ENCODE assay signal across 26 cellular contexts in the genomic region with DNA sequence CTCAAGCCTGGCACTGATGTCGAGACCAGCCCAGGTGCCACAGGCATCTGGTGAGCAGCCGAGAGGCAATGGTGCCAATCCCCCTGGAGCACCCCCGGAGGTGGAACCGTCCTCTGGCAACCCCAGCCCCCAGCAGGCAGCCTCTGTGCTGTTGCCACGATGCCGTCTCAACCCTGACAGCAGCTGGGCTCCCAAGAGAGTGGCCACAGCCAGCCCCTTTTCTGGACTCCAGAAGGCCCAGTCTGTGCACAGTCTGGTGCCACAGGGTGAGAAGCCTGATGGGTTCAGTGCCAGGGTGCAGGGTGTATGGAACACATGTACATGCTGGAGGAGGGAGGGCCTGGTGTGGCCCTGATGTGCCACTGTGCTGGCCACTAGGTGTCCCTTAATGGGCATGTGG.
"Had no signal": no experiment of that assay in that cellular context is flagged by ENCODE, and none has a peak within 500 bp of the region (broad histone marks: within the 10 kb centered on the region; RNA-seq: fewer than 3 reads in every experiment).

No MANE protein-coding gene starts in this region.

- ATAC-seq: activated T-helper 17 cell treated with anti-CD3 and anti-CD28 coated beads, Interleukin-2, amount 50 U/mL, for 72 hours; stimulated activated memory B cell treated with anti-CD40 and anti-IgM and Interleukin-4, amounts not matched to agents 10 μg/mL and 1 μg/mL and 100 μg/mL, for 72 hours; stimulated activated naive CD8-positive, alpha-beta T cell treated with anti-CD3 and anti-CD28 coated beads, Interleukin-15, amount 100 ng/mL, for 72 hours had no signal

- H3K9me3 ChIP-seq: esophagus squamous epithelium, ovary, uterus had no signal

- H3K4me1 Mint-ChIP-seq: activated T-helper 17 cell treated with anti-CD3 and anti-CD28 coated beads, Interleukin-2, amount 50 U/mL, for 72 hours; nephron progenitor cell had no signal

- H3K27ac Mint-ChIP-seq: activated CD4-positive, alpha-beta memory T cell treated with anti-CD3 and anti-CD28 coated beads, Interleukin-2, amount 10 ng/mL, durations not matched to agents 7 days and 5 days; activated CD4-positive, alpha-beta T cell treated with anti-CD3 and anti-CD28 coated beads, Interleukin-2, amount 10 ng/mL, durations not matched to agents 7 days and 5 days; activated T-cell treated with anti-CD3 and anti-CD28 coated beads, Interleukin-2, amount 50 U/mL, for 24 hours; activated T-helper 17 cell treated with anti-CD3 and anti-CD28 coated beads, Interleukin-2, amount 50 U/mL, for 72 hours; mesothelial cell of epicardium; naive B cell; nephron progenitor cell; progenitor cell of endocrine pancreas; stimulated activated memory B cell treated with anti-CD40 and anti-IgM and Interleukin-4, amounts not matched to agents 10 μg/mL and 1 μg/mL and 100 μg/mL, for 72 hours; stimulated activated naive CD8-positive, alpha-beta T cell treated with anti-CD3 and anti-CD28 coated beads, Interleukin-15, amount 100 ng/mL, for 72 hours; type B pancreatic cell had no signal

- H3K9me3 Mint-ChIP-seq: activated CD4-positive, alpha-beta memory T cell treated with anti-CD3 and anti-CD28 coated beads, Interleukin-2, amount 10 ng/mL, durations not matched to agents 7 days and 5 days; activated CD4-positive, alpha-beta T cell treated with anti-CD3 and anti-CD28 coated beads, Interleukin-2, amount 10 ng/mL, durations not matched to agents 7 days and 5 days; activated T-cell treated with anti-CD3 and anti-CD28 coated beads, Interleukin-2, amount 50 U/mL, for 24 hours; activated T-helper 17 cell treated with anti-CD3 and anti-CD28 coated beads, Interleukin-2, amount 50 U/mL, for 72 hours; mesothelial cell of epicardium; naive B cell; nephron progenitor cell; stimulated activated memory B cell treated with anti-CD40 and anti-IgM and Interleukin-4, amounts not matched to agents 10 μg/mL and 1 μg/mL and 100 μg/mL, for 72 hours; stimulated activated naive CD8-positive, alpha-beta T cell treated with anti-CD3 and anti-CD28 coated beads, Interleukin-15, amount 100 ng/mL, for 72 hours; type B pancreatic cell had no signal

- H3K36me3 ChIP-seq: ovary, uterus had no signal

- H3K27me3 ChIP-seq: brain microvascular endothelial cell, esophagus squamous epithelium, ovary, uterus had no signal

- H3K27me3 Mint-ChIP-seq: activated CD4-positive, alpha-beta memory T cell treated with anti-CD3 and anti-CD28 coated beads, Interleukin-2, amount 10 ng/mL, durations not matched to agents 7 days and 5 days; activated CD4-positive, alpha-beta T cell treated with anti-CD3 and anti-CD28 coated beads, Interleukin-2, amount 10 ng/mL, durations not matched to agents 7 days and 5 days; activated T-cell treated with anti-CD3 and anti-CD28 coated beads, Interleukin-2, amount 50 U/mL, for 24 hours; activated T-helper 17 cell treated with anti-CD3 and anti-CD28 coated beads, Interleukin-2, amount 50 U/mL, for 72 hours; naive B cell; stimulated activated memory B cell treated with anti-CD40 and anti-IgM and Interleukin-4, amounts not matched to agents 10 μg/mL and 1 μg/mL and 100 μg/mL, for 72 hours; stimulated activated naive CD8-positive, alpha-beta T cell treated with anti-CD3 and anti-CD28 coated beads, Interleukin-15, amount 100 ng/mL, for 72 hours; type B pancreatic cell had no signal

- H3K36me3 Mint-ChIP-seq: type B pancreatic cell had no signal

- DNase-seq: activated CD4-positive, alpha-beta memory T cell treated with anti-CD3 and anti-CD28 coated beads, Interleukin-2, amount 10 ng/mL, durations not matched to agents 7 days and 5 days; activated CD4-positive, alpha-beta T cell treated with anti-CD3 and anti-CD28 coated beads for 1 hour; activated CD4-positive, alpha-beta T cell treated with anti-CD3 and anti-CD28 coated beads, Interleukin-2, amount 10 ng/mL, durations not matched to agents 7 days and 5 days; activated CD8-positive, alpha-beta memory T cell treated with anti-CD3 and anti-CD28 coated beads, Interleukin-2, amount 50 U/mL, for 48 hours; activated gamma-delta T cell treated with Interleukin-2 at 50 U/mL for 16 hours; activated naive CD4-positive, alpha-beta T cell treated with anti-CD3 and anti-CD28 coated beads, Interleukin-2, amount 50 U/mL, for 16 hours; activated T-cell treated with anti-CD3 and anti-CD28 coated beads, Interleukin-2, amount 50 U/mL, for 24 hours; amniotic stem cell; brain microvascular endothelial cell; esophagus squamous epithelium; foreskin melanocyte; naive B cell; nephron progenitor cell; stimulated activated CD4-positive, alpha-beta T cell treated with anti-CD3 and anti-CD28 coated beads, Interleukin-1b, Interleukin-23, amount 100 ng/mL, for 48 hours; stimulated activated CD4-positive, alpha-beta T cell treated with anti-CD3 and anti-CD28 coated beads, Interleukin-4, amount 100 ng/mL, for 4 hours; stimulated activated CD8-positive, alpha-beta memory T cell treated with anti-CD3 and anti-CD28 coated beads, Interleukin-4, amount 100 ng/mL, for 48 hours; stimulated activated naive CD8-positive, alpha-beta T cell treated with anti-CD3 and anti-CD28 coated beads, Interleukin-15, amount 100 ng/mL, for 72 hours; T-helper 2 cell; uterus had no signal

- H3K27ac ChIP-seq: brain microvascular endothelial cell, esophagus squamous epithelium, ovary, uterus had no signal

- H3K4me3 ChIP-seq: esophagus squamous epithelium, ovary, smooth muscle cell, uterus had no signal

- H3K4me3 Mint-ChIP-seq: activated CD4-positive, alpha-beta memory T cell treated with anti-CD3 and anti-CD28 coated beads, Interleukin-2, amount 10 ng/mL, durations not matched to agents 7 days and 5 days; activated CD4-positive, alpha-beta T cell treated with anti-CD3 and anti-CD28 coated beads, Interleukin-2, amount 10 ng/mL, durations not matched to agents 7 days and 5 days; activated T-cell treated with anti-CD3 and anti-CD28 coated beads, Interleukin-2, amount 50 U/mL, for 24 hours; activated T-helper 17 cell treated with anti-CD3 and anti-CD28 coated beads, Interleukin-2, amount 50 U/mL, for 72 hours; mesothelial cell of epicardium; naive B cell; nephron progenitor cell; stimulated activated memory B cell treated with anti-CD40 and anti-IgM and Interleukin-4, amounts not matched to agents 10 μg/mL and 1 μg/mL and 100 μg/mL, for 72 hours; stimulated activated naive CD8-positive, alpha-beta T cell treated with anti-CD3 and anti-CD28 coated beads, Interleukin-15, amount 100 ng/mL, for 72 hours; type B pancreatic cell had no signal
